Comparison of ENCODE assay signal across 24 cellular contexts in the genomic region with DNA sequence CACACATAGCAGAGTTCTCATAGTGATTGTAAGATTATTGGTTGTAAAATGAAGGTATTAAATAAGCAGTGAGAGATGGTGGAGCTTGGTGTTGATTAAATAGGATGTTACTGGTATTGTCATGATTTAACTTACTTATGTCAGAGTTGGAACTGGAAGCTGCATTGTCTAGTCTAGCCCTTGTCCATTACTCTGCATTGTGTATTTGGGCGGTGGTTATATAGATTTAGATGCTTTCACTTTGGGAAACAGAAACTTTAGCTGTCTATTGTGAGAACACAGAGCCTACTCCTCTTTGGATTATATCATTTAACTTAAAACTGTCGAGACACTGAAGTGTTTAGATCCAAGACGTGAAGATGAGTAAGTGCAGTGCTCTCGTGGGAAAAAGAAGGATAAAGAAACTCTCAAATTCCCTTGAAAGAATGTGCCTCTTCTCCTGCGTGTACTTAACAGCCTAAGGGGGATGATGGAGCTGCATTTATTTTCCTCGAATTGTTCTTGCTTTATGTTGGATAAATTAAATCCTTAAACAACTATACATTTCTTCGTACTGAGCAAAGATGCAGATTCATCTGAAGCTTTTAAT. TPM values are rescaled to one million over a fixed set of nuclear protein-coding genes. Genes with fewer than 3 reads are reported as not detected.
DNase-seq lines count a peak whose midpoint lies in the region; ATAC-seq and TF ChIP-seq lines count a peak whose summit lies in the region.
"Had no signal": no experiment of that assay in that cellular context is flagged by ENCODE, and none has a peak within 500 bp of the region (broad histone marks: within the 10 kb centered on the region; RNA-seq: fewer than 3 reads in every experiment).

No MANE protein-coding gene starts in this region.

- intact Hi-C loops in prostate gland (cut with DNase I) = no loop called here

- 56% methylated on average over 7 of the region's 7 CpGs for WGBS in prostate gland

- H3K4me2 ChIP-seq in osteoblast (ENCODE audit: insufficient read depth, low read length) = peak overlapping the region; percentile 54

- H4K20me1 ChIP-seq in osteoblast (ENCODE audit: insufficient read depth, low read length) = peaks cover 37% of the 10 kb centered on the region

- no peaks in the 10 kb centered on the region for H3K36me3 ChIP-seq in HAP-1 (replicated peaks)
- peaks cover 22% of the 10 kb centered on the region for H3K36me3 ChIP-seq in SJSA1
- H3K36me3 ChIP-seq in osteoblast (ENCODE audit: insufficient read depth, low read length) = no peaks in the 10 kb centered on the region
- no peaks in the 10 kb centered on the region for H3K36me3 ChIP-seq in prostate gland
- H3K36me3 ChIP-seq: esophagus squamous epithelium, suprapubic skin, uterus had no signal

- in situ Hi-C loops in HAP-1 (cut with MboI; ENCODE audit: low sequenced_read_pairs) = no loop called here

- no peak for ATAC-seq in HG02852 (IDR thresholded peaks at IDR 0.05; ENCODE audit: unreplicated experiment)
- ATAC-seq: effector memory CD8-positive, alpha-beta T cell; left ventricle myocardium superior had no signal

- H3K27ac ChIP-seq in SJSA1 (peak overlapping the region; percentile 43), osteoblast (ENCODE audit: low read depth, low read length) (no peak overlapping the region), prostate gland (no peak overlapping the region)
- H3K27ac ChIP-seq: ascending aorta, C4-2B, esophagus squamous epithelium, RWPE1, suprapubic skin, uterus had no signal

- no peak for TF ChIP-seq POLR2A in prostate gland (IDR thresholded peaks at IDR 0.05)

- H3K79me2 ChIP-seq in osteoblast (ENCODE audit: insufficient read depth, low read length) = peaks cover 68% of the 10 kb centered on the region

- TF ChIP-seq CTCF in osteoblast (IDR thresholded peaks at IDR 0.05; ENCODE audit: extremely low read depth, low read depth, low read length) = no peak
- TF ChIP-seq CTCF in prostate gland (IDR thresholded peaks at IDR 0.05) = no peak

- no peak overlapping the region for H2AFZ ChIP-seq in osteoblast (ENCODE audit: low read length)

- DNase-seq in HAP-1 (ENCODE audit: low spot score in 2 of 2) (peak in 1 of 2 experiments; percentile 29), SJSA1 (ENCODE audit: low read depth in 1 of 2, low spot score in 2 of 2) (peak in 1 of 2 experiments; percentile 48), fibroblast of gingiva (ENCODE audit: low read depth) (peak; percentile 23), osteoblast (ENCODE audit: insufficient read length, low spot score, missing footprints) (no peak), SK-N-DZ (ENCODE audit: low spot score) (no peak), prostate gland (ENCODE audit: low spot score) (no peak), GF-D8 (lab: John Stamatoyannopoulos, UW) (no peak)
- DNase-seq: activated CD4-positive, CD25-positive, alpha-beta regulatory T cell treated with anti-CD3 and anti-CD28 coated beads, Interleukin-2, amount 50 U/mL, for 72 hours; activated naive CD4-positive, alpha-beta T cell treated with anti-CD3 and anti-CD28 coated beads, Interleukin-2, amount 50 U/mL, for 16 hours; activated T-cell treated with anti-CD3 and anti-CD28 coated beads, Interleukin-2, amount 50 U/mL, for 48 hours; effector memory CD8-positive, alpha-beta T cell; esophagus squamous epithelium; heart right ventricle; left ventricle myocardium superior; NCI-H1092 treated with DMSO at 0.1 percent for 48 hours; NCI-H2081; NCI-H524 treated with DMSO at 0.1 percent for 48 hours; stimulated activated CD4-positive, alpha-beta T cell treated with anti-CD3 and anti-CD28 coated beads, Interleukin-15, amount 100 ng/mL, for 24 hours; uterus had no signal

- peak overlapping the region; percentile 16 for H3K4me3 ChIP-seq in HAP-1
- H3K4me3 ChIP-seq in SJSA1 = peak overlapping the region; percentile 19
- H3K4me3 ChIP-seq in osteoblast (ENCODE audit: insufficient read depth, low read length) = peak overlapping the region; percentile 28
- H3K4me3 ChIP-seq in prostate gland = no peak overlapping the region
- H3K4me3 ChIP-seq: ascending aorta, esophagus squamous epithelium, heart right ventricle, suprapubic skin, uterus had no signal

- H3K4me1 ChIP-seq in HAP-1 (peaks cover 28% of the 10 kb centered on the region), SJSA1 (replicated peaks) (peaks cover 42% of the 10 kb centered on the region), osteoblast (ENCODE audit: insufficient read depth, low read length) (peaks cover 8% of the 10 kb centered on the region), prostate gland (replicated peaks) (no peaks in the 10 kb centered on the region)
- H3K4me1 ChIP-seq: suprapubic skin had no signal

- no peaks in the 10 kb centered on the region for H3K27me3 ChIP-seq in HAP-1 (ENCODE audit: low read depth)
- H3K27me3 ChIP-seq in SJSA1 (replicated peaks) = no peaks in the 10 kb centered on the region
- no peaks in the 10 kb centered on the region for H3K27me3 ChIP-seq in osteoblast (ENCODE audit: insufficient read depth, low read length)
- H3K27me3 ChIP-seq in prostate gland (replicated peaks; ENCODE audit: insufficient read depth) = no peaks in the 10 kb centered on the region
- H3K27me3 ChIP-seq: ascending aorta, esophagus squamous epithelium, heart right ventricle, suprapubic skin, uterus had no signal

- H3K9me3 ChIP-seq in HAP-1 = no peaks in the 10 kb centered on the region; the same call in 1 of the 2 replicates
- H3K9me3 ChIP-seq in SJSA1 (replicated peaks) = no peaks in the 10 kb centered on the region
- no peaks in the 10 kb centered on the region for H3K9me3 ChIP-seq in osteoblast (ENCODE audit: low read depth, low read length)
- no peaks in the 10 kb centered on the region for H3K9me3 ChIP-seq in prostate gland
- H3K9me3 ChIP-seq: ascending aorta, esophagus squamous epithelium, heart right ventricle, suprapubic skin, uterus had no signal

RNA-seq across cellular contexts. Expression of a gene that starts 21.5 kb away (rescaled TPM):
- 10.4 and 14.6 TPM in 2 replicates for total RNA-seq in SJSA1 (2014; rRNA removed; shearing (Covaris generic))
- total RNA-seq in osteoblast = 13.4 and 14.4 TPM in 2 replicates
- polyA plus RNA-seq in SK-N-DZ (2014; cell fraction: cytosol; rRNA removed) = 7.2 and 8.9 TPM in 2 replicates
- polyA plus RNA-seq in SK-N-DZ (2014; cell fraction: nucleus; rRNA removed) = 17.9 and 24.8 TPM in 2 replicates
- 10 to 100 TPM; 21.2 to 24.2 TPM for total RNA-seq in prostate gland

Comparison
In these comparisons a context has a peak if more than half of its experiments do, and no peak if none do; other contexts are left out.
1. H3K4me3 ChIP-seq: peak in HAP-1 (single experiment), SJSA1 (single experiment) and osteoblast (single experiment); none in prostate gland (0 of 2).